Comparison of ENCODE assay signal across 14 cellular contexts in genomic region chr7:107746006-107746405, GRCh38. TPM values are rescaled to one million over a fixed set of nuclear protein-coding genes. Genes with fewer than 3 reads are reported as not detected.
DNase-seq lines count a peak whose midpoint lies in the region; ATAC-seq, FAIRE-seq and TF ChIP-seq lines count a peak whose summit lies in the region.
"Had no signal": no experiment of that assay in that cellular context is flagged by ENCODE, and none has a peak within 500 bp of the region (broad histone marks: within the 10 kb centered on the region; RNA-seq: fewer than 3 reads in every experiment).

No MANE protein-coding gene starts in this region.

- no peak for DNase-seq in CD4-positive, alpha-beta T cell
- no peak for DNase-seq in astrocyte (ENCODE audit: low read depth)
- no peak for DNase-seq in naive thymus-derived CD4-positive, alpha-beta T cell
- no peak for DNase-seq in NCI-H2107 treated with DMSO at 0.1 percent for 48 hours (lab: John Stamatoyannopoulos, UW; ENCODE audit: unreplicated experiment)
- no peak for DNase-seq in C1 segment of cervical spinal cord (lab: John Stamatoyannopoulos, UW)
- DNase-seq: adrenal gland, GF-D8, left lung, NCI-H524 treated with DMSO at 0.1 percent for 48 hours, T1000 had no signal

- CTCF ChIA-PET in CD4-positive, alpha-beta T cell (lab: Charles Lee), result interaction anchor here (1.0 to 1.6 kb wide), 2 partner anchors 9 to 129 kb away, joined by 3 to 8 read pairs; no protein-coding TSS in a partner anchor
- CTCF ChIA-PET in naive thymus-derived CD4-positive, alpha-beta T cell (lab: Charles Lee), result interaction anchor here (1.5 to 1.9 kb wide), 2 partner anchors 18 to 133 kb away, joined by 3 to 5 read pairs; no protein-coding TSS in a partner anchor

- no peak overlapping the region for H3K27ac ChIP-seq in CD4-positive, alpha-beta T cell (ENCODE audit: low read depth, low read length)
- H3K27ac ChIP-seq in HUES64 (ENCODE audit: low read depth, low read length) (no peak overlapping the region), astrocyte (ENCODE audit: low read depth, low read length) (no peak overlapping the region)
- peak overlapping the region; percentile 99 for H3K27ac ChIP-seq in naive thymus-derived CD4-positive, alpha-beta T cell (ENCODE audit: low read depth, low read length)
- H3K27ac ChIP-seq: adrenal gland, left lung had no signal

- H3K4me1 ChIP-seq in HUES64 (ENCODE audit: insufficient read depth, low read length) (peaks cover 19% of the 10 kb centered on the region; the same call in 1 of the 2 replicates), astrocyte (ENCODE audit: insufficient read depth, low read length) (peaks cover 15% of the 10 kb centered on the region)
- peaks cover 35 to 36% of the 10 kb centered on the region in 2 donors for H3K4me1 ChIP-seq in naive thymus-derived CD4-positive, alpha-beta T cell (ENCODE audit: control insufficient read depth in 2 of 2, insufficient read depth in 2 of 2, low read length in 2 of 2)

- peak overlapping the region; percentile 71; the same call in 1 of the 2 replicates for H3K4me3 ChIP-seq in HUES64 (ENCODE audit: low read length)
- H3K4me3 ChIP-seq in astrocyte (ENCODE audit: insufficient read depth, low read depth, low read length), result peak overlapping the region; percentile 91
- H3K4me3 ChIP-seq in naive thymus-derived CD4-positive, alpha-beta T cell (ENCODE audit: low read length), result peak overlapping the region; percentile 24

- peaks cover 65% of the 10 kb centered on the region for H3K4me1 Mint-ChIP-seq in CD4-positive, alpha-beta T cell (ENCODE audit: low read depth)
- H3K4me1 Mint-ChIP-seq in astrocyte (ENCODE audit: low read depth, unreplicated experiment), result peaks cover 22% of the 10 kb centered on the region
- H3K4me1 Mint-ChIP-seq in naive thymus-derived CD4-positive, alpha-beta T cell, result peaks cover 34 to 69% (median 66%) of the 10 kb centered on the region in 7 donors

- no peaks in the 10 kb centered on the region for H3K9me3 ChIP-seq in CD4-positive, alpha-beta T cell (ENCODE audit: control insufficient read depth, low read length)
- no peaks in the 10 kb centered on the region for H3K9me3 ChIP-seq in HUES64 (ENCODE audit: insufficient read depth, low read depth, low read length)
- H3K9me3 ChIP-seq in astrocyte (ENCODE audit: insufficient read depth, low read depth, low read length), result no peaks in the 10 kb centered on the region
- H3K9me3 ChIP-seq in naive thymus-derived CD4-positive, alpha-beta T cell (ENCODE audit: control insufficient read depth in 2 of 3, low read length in 3 of 3), result no peaks in the 10 kb centered on the region
- H3K9me3 ChIP-seq: adrenal gland, left lung had no signal

- H3K27ac Mint-ChIP-seq in CD4-positive, alpha-beta T cell, result peak overlapping the region; percentile 99
- no peak overlapping the region for H3K27ac Mint-ChIP-seq in astrocyte (ENCODE audit: unreplicated experiment)
- H3K27ac Mint-ChIP-seq in naive thymus-derived CD4-positive, alpha-beta T cell, result peak overlapping the region; percentile 1 to 100 (median 82)

- 92% methylated on average over 3 of the region's 3 CpGs for WGBS in HUES64

- peaks cover 44% of the 10 kb centered on the region for H4K20me1 ChIP-seq in astrocyte (ENCODE audit: insufficient read depth, low read length)

- intact Hi-C loops in CD4-positive, alpha-beta T cell (cut with DNase I, micrococcal nuclease), result loop anchor here (5.0 to 10.0 kb wide), 6 partner anchors 181 to 1461 kb away; partner anchors contain the start of genes COG5 (in 1 of the 2), DUS4L (in 1 of the 2), NAMPT (in 1 of the 2) and PNPLA8 (in 1 of the 2)
- intact Hi-C loops in naive thymus-derived CD4-positive, alpha-beta T cell (cut with micrococcal nuclease), result no loop called here

- no peak overlapping the region for H3K9ac ChIP-seq in HUES64 (ENCODE audit: low read depth, low read length)
- no peak overlapping the region for H3K9ac ChIP-seq in astrocyte (ENCODE audit: low read length)

- H3K27me3 ChIP-seq in CD4-positive, alpha-beta T cell (ENCODE audit: control insufficient read depth, insufficient read depth, low read length), result no peaks in the 10 kb centered on the region
- H3K27me3 ChIP-seq in HUES64 (ENCODE audit: insufficient read depth, low read length) (no peaks in the 10 kb centered on the region), astrocyte (ENCODE audit: insufficient read depth, low read length) (no peaks in the 10 kb centered on the region)
- no peaks in the 10 kb centered on the region for H3K27me3 ChIP-seq in naive thymus-derived CD4-positive, alpha-beta T cell (ENCODE audit: control insufficient read depth in 2 of 2, insufficient read depth in 2 of 2, low read length in 2 of 2)
- H3K27me3 ChIP-seq: adrenal gland, left lung had no signal

- H3K27me3 Mint-ChIP-seq in CD4-positive, alpha-beta T cell, result no peaks in the 10 kb centered on the region
- no peaks in the 10 kb centered on the region for H3K27me3 Mint-ChIP-seq in astrocyte (ENCODE audit: low read depth, unreplicated experiment)
- H3K27me3 Mint-ChIP-seq in naive thymus-derived CD4-positive, alpha-beta T cell, result no peaks in the 10 kb centered on the region

- H3K4me2 ChIP-seq in astrocyte (ENCODE audit: low read length), result peak overlapping the region; percentile 91

- no peak for FAIRE-seq in astrocyte (lab: Jason Lieb, UNC)
- FAIRE-seq: HTR-8/SVneo had no signal

- H3K9me3 Mint-ChIP-seq in CD4-positive, alpha-beta T cell, result no peaks in the 10 kb centered on the region
- no peaks in the 10 kb centered on the region for H3K9me3 Mint-ChIP-seq in astrocyte (ENCODE audit: unreplicated experiment)
- H3K9me3 Mint-ChIP-seq in naive thymus-derived CD4-positive, alpha-beta T cell, result no peaks in the 10 kb centered on the region

- no peak for TF ChIP-seq CTCF in CD4-positive, alpha-beta T cell (IDR thresholded peaks at IDR 0.05)
- no peak for TF ChIP-seq CTCF in astrocyte (IDR thresholded peaks at IDR 0.05; ENCODE audit: insufficient read depth, low read depth, low read length)

- H3K36me3 Mint-ChIP-seq in CD4-positive, alpha-beta T cell (ENCODE audit: low read depth), result peaks cover 67% of the 10 kb centered on the region
- H3K36me3 Mint-ChIP-seq in astrocyte (ENCODE audit: low read depth, unreplicated experiment), result peaks cover 4% of the 10 kb centered on the region
- H3K36me3 Mint-ChIP-seq in naive thymus-derived CD4-positive, alpha-beta T cell, result peaks cover 5 to 18% (median 7%) of the 10 kb centered on the region in 5 donors

- H3K36me3 ChIP-seq in HUES64 (ENCODE audit: insufficient read depth, low read length) (peaks cover 25% of the 10 kb centered on the region), astrocyte (ENCODE audit: insufficient read depth, low read length) (peaks cover 9% of the 10 kb centered on the region)
- peaks cover 6 to 20% (median 6%) of the 10 kb centered on the region in 3 experiments for H3K36me3 ChIP-seq in naive thymus-derived CD4-positive, alpha-beta T cell (ENCODE audit: control insufficient read depth in 2 of 3, insufficient read depth in 3 of 3, low read length in 3 of 3)

- H3K79me2 ChIP-seq in astrocyte (ENCODE audit: insufficient read depth, low read length), result peaks cover 66% of the 10 kb centered on the region

- H2AFZ ChIP-seq in astrocyte (ENCODE audit: low read depth, low read length), result no peak overlapping the region

- no peak for ATAC-seq in CD4-positive, alpha-beta T cell (ENCODE audit: poor library complexity)
- ATAC-seq in naive thymus-derived CD4-positive, alpha-beta T cell, result no peak
- ATAC-seq in HG03045 (IDR thresholded peaks at IDR 0.05; ENCODE audit: unreplicated experiment) (no peak), GM21526 (IDR thresholded peaks at IDR 0.05; ENCODE audit: low FRiP score, unreplicated experiment) (no peak)
- ATAC-seq: left lung had no signal

- POLR2A ChIA-PET in CD4-positive, alpha-beta T cell (lab: Charles Lee), result interaction anchor here (0.9 to 6.0 kb wide), 7 partner anchors 19 to 578 kb away, joined by 4 to 152 read pairs (median 8); partner anchors contain the start of genes COG5, DLD, DUS4L and HBP1
- POLR2A ChIA-PET in naive thymus-derived CD4-positive, alpha-beta T cell (lab: Charles Lee), result interaction anchor here (2.2 to 5.7 kb wide), 2 partner anchors 145 to 578 kb away, joined by 5 to 79 read pairs; partner anchors contain the start of genes DLD and HBP1

- H3K4me3 Mint-ChIP-seq in CD4-positive, alpha-beta T cell, result peak overlapping the region; percentile 93
- H3K4me3 Mint-ChIP-seq in astrocyte (ENCODE audit: unreplicated experiment), result peak overlapping the region; percentile 98
- peak overlapping the region; percentile 26 to 99 (median 96) for H3K4me3 Mint-ChIP-seq in naive thymus-derived CD4-positive, alpha-beta T cell

RNA-seq across cellular contexts. Expression of gene CBLL1, which starts 2.1 kb away (rescaled TPM):
- 10 to 100 TPM; 77.8 to 80.2 TPM for total RNA-seq in CD4-positive, alpha-beta T cell
- polyA plus RNA-seq in HUES64 (2013, experiment 1 of 2), result 26.6 TPM
- 36.5 TPM for polyA plus RNA-seq in HUES64 (2013, experiment 2 of 2)
- 27.3 and 28.3 TPM in 2 replicates for total RNA-seq in astrocyte
- total RNA-seq in naive thymus-derived CD4-positive, alpha-beta T cell, result 10 to 100 TPM; 41.5 to 54.4 (median 51.1) TPM
- polyA plus RNA-seq in naive thymus-derived CD4-positive, alpha-beta T cell, result 10 to 100 TPM; 63.3 to 73.5 TPM

RNA-seq across cellular contexts. Expression of gene SLC26A3, which starts 57.0 kb away (rescaled TPM):
- total RNA-seq in CD4-positive, alpha-beta T cell, result not detected
- polyA plus RNA-seq in HUES64 (2013, experiment 1 of 2), result not detected
- polyA plus RNA-seq in HUES64 (2013, experiment 2 of 2), result not detected
- not detected in 2 replicates for total RNA-seq in astrocyte
- total RNA-seq in naive thymus-derived CD4-positive, alpha-beta T cell, result not detected
- polyA plus RNA-seq in naive thymus-derived CD4-positive, alpha-beta T cell, result not detected
- total RNA-seq: left lung had no signal

Comparison
In these comparisons a context has a peak if more than half of its experiments do, and no peak if none do; other contexts are left out.
1. H3K4me3 ChIP-seq: peak in every context shown above with its lines; median percentile 91 in astrocyte; 71 in HUES64; 24 in naive thymus-derived CD4-positive, alpha-beta T cell.
2. intact Hi-C loops: an anchor here in CD4-positive, alpha-beta T cell (5.0 to 10.0 kb wide); none called in naive thymus-derived CD4-positive, alpha-beta T cell.